8 cellular contexts compared by ENCODE assay signal in genomic region chr2:69798466-69798908, GRCh38. TPM values are rescaled to one million over a fixed set of nuclear protein-coding genes. Genes with fewer than 3 reads are reported as not detected.
DNase-seq lines count a peak whose midpoint lies in the region; ATAC-seq and TF ChIP-seq lines count a peak whose summit lies in the region.

No MANE protein-coding gene starts in this region.

- H3K9me3 Mint-ChIP-seq in Caco-2 (ENCODE audit: unreplicated experiment) (no peaks in the 10 kb centered on the region), naive B cell (no peaks in the 10 kb centered on the region)

- no peaks in the 10 kb centered on the region for H3K27me3 Mint-ChIP-seq in Caco-2 (ENCODE audit: insufficient read depth, unreplicated experiment)
- no peaks in the 10 kb centered on the region for H3K27me3 Mint-ChIP-seq in naive B cell

- no peaks in the 10 kb centered on the region for H3K9me3 ChIP-seq in Caco-2

- peak overlapping the region; percentile 63 to 75 for H3K27ac ChIP-seq in coronary artery

- peaks cover 3% of the 10 kb centered on the region for H3K36me3 ChIP-seq in Caco-2 (ENCODE audit: control insufficient read depth, insufficient read depth, low read length)

- H3K4me1 Mint-ChIP-seq in Caco-2 (ENCODE audit: low read depth, unreplicated experiment), result peaks cover 57% of the 10 kb centered on the region
- H3K4me1 Mint-ChIP-seq in naive B cell, result peaks cover 46 to 72% (median 47%) of the 10 kb centered on the region in 3 donors

- peaks cover 49% of the 10 kb centered on the region for H3K4me1 ChIP-seq in Caco-2

- no peaks in the 10 kb centered on the region for H3K27me3 ChIP-seq in Caco-2 (replicated peaks; ENCODE audit: control insufficient read depth, insufficient read depth, low read length)

- H3K27ac Mint-ChIP-seq in Caco-2 (ENCODE audit: unreplicated experiment) (peak overlapping the region; percentile 92), naive B cell (peak overlapping the region in 5 of 6 donors; percentile 80 to 95 (median 91))

- ATAC-seq in HG03565 (IDR thresholded peaks at IDR 0.05; ENCODE audit: unreplicated experiment) (peak; percentile 5), naive B cell (ENCODE audit: low read depth in 2 of 2) (peak; percentile 21 to 46), HG03039 (IDR thresholded peaks at IDR 0.05; ENCODE audit: unreplicated experiment) (no peak)

- in situ Hi-C loops in GM13976 (cut with MboI; ENCODE audit: low sequenced_read_pairs, unreplicated experiment), result no loop called here

- peak overlapping the region; percentile 33 for H3K4me3 ChIP-seq in Caco-2 (ENCODE audit: low read depth, low read length)
- peak overlapping the region; percentile 60 for H3K4me3 ChIP-seq in coronary artery

- CTCF ChIA-PET in Caco-2 (lab: Charles Lee), result interaction anchor here (1.2 to 1.8 kb wide), 3 partner anchors 19 to 84 kb away, joined by 3 to 12 read pairs (median 3); no protein-coding TSS in a partner anchor

- BruUV-seq in Caco-2 (replicated peaks; lab: Mats Ljungman, UMichigan), result TSS peak; percentile 56

- peaks cover 23% of the 10 kb centered on the region for H3K36me3 Mint-ChIP-seq in Caco-2 (ENCODE audit: insufficient read depth, unreplicated experiment)
- H3K36me3 Mint-ChIP-seq in naive B cell, result no peaks in the 10 kb centered on the region

- intact Hi-C loops in Caco-2 (cut with micrococcal nuclease; ENCODE audit: unreplicated experiment), result loop anchor here (1.0 to 5.0 kb wide), 2 partner anchors 57 to 76 kb away; no protein-coding TSS in a partner anchor

- H3K4me3 Mint-ChIP-seq in Caco-2 (ENCODE audit: unreplicated experiment), result peak overlapping the region; percentile 71
- H3K4me3 Mint-ChIP-seq in naive B cell, result peak overlapping the region; percentile 69 to 90 (median 82)

- no peak for TF ChIP-seq CTCF in Caco-2 (IDR thresholded peaks at IDR 0.05; ENCODE audit: insufficient read depth in 1 of 2, low read depth in 1 of 2, low read length in 1 of 2, severe bottlenecking in 1 of 2, unreplicated experiment in 1 of 2)
- no peak for TF ChIP-seq CTCF in coronary artery (IDR thresholded peaks at IDR 0.05)
- no peak for TF ChIP-seq CTCF in GM13976 (IDR thresholded peaks at IDR 0.05; ENCODE audit: borderline replicate concordance, control extremely low read depth, extremely low read depth, insufficient read depth, missing control alignments)

- peak; percentile 42 to 55 for DNase-seq in Caco-2
- no peak for DNase-seq in coronary artery (ENCODE audit: low spot score)
- DNase-seq in naive B cell, result no peak
- DNase-seq in GM13976 (ENCODE audit: low spot score), result no peak
- DNase-seq in SW 1271 (lab: John Stamatoyannopoulos, UW), result no peak
- no peak for DNase-seq in NCI-H526 (lab: John Stamatoyannopoulos, UW)

- POLR2A ChIA-PET in Caco-2 (lab: Charles Lee), result interaction anchor here (1.1 kb wide), 1 partner anchor 9 kb away, joined by 7 read pairs; no protein-coding TSS in a partner anchor

RNA-seq across cellular contexts. Expression of gene GMCL1, which starts 31.0 kb away (rescaled TPM):
- total RNA-seq in Caco-2 (2022), result 13.8 and 17.5 TPM in 2 replicates
- 10 to 100 TPM; 21.9 to 28.2 (median 25.0) TPM for polyA plus RNA-seq in naive B cell (ENCODE audit: low read depth in 6 of 6)

RNA-seq across cellular contexts. Expression of gene ANXA4, which starts 56.6 kb away (rescaled TPM):
- 90.8 and 92.0 TPM in 2 replicates for total RNA-seq in Caco-2 (2022)
- 100 to 1,000 TPM in 1 of 6 donors, 10 to 100 TPM in 5; 43.4 to 113 (median 82.0) TPM for polyA plus RNA-seq in naive B cell (ENCODE audit: low read depth in 6 of 6)

Comparison
In these comparisons a context has a peak if more than half of its experiments do, and no peak if none do; other contexts are left out.
1. DNase-seq: peak in Caco-2 (2 of 2); none in coronary artery (single experiment), naive B cell (single experiment), GM13976 (single experiment), SW 1271 (0 of 2) and NCI-H526 (0 of 2).